ENCODE assay signal across 1 cellular context in the genomic region with DNA sequence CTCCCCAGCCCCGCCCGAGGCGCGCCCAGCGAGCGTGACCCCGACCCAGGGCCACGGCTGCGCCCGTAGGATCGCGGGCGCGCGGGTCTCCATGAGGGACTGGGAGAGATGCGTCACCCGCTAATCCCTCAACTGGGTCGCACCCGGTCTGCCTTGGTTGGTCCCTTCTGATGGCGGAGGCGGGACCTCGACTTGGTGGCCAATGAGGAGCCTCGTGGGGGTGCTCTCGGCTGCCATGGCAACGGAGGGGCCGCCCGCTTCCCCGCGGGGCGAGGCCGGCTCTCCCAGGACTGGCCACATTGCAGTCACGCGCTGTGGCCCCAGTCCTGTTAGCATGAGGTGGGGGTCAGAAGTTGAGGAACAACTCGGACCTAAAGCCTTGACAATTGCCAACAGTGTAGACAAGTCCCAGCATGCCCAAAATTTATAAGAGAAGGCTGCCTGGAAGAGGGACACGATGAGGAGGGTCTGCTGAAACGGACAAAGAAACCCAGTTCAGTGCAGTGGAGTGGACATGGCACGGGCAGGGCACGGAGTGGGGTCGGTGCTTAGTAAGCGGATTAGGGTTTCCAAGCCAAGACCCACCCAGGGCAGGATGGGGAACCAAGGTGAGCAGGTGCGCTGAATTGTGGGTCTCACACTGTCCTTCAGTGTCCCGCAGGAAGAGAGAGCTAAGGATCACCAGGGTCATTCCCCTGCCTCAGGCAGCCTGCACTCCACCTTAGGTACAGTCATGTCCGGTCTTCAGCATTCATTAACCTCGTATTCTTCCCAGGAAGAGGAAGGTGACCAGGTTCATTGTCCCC.
A peak's percentile ranks its signal among the peaks of the same experiment; 100 is the strongest.
TF ChIP-seq lines count a peak whose summit lies in the region.

No MANE protein-coding gene starts in this region.

TF ChIP-seq in IMR-90, 13 proteins besides CTCF, POLR2A, EP300 and RAD21:
- TF ChIP-seq, protein P1, sequence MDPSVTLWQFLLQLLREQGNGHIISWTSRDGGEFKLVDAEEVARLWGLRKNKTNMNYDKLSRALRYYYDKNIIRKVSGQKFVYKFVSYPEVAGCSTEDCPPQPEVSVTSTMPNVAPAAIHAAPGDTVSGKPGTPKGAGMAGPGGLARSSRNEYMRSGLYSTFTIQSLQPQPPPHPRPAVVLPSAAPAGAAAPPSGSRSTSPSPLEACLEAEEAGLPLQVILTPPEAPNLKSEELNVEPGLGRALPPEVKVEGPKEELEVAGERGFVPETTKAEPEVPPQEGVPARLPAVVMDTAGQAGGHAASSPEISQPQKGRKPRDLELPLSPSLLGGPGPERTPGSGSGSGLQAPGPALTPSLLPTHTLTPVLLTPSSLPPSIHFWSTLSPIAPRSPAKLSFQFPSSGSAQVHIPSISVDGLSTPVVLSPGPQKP (IDR thresholded peaks at IDR 0.05; ENCODE audit: borderline replicate concordance, low read depth, low read length) = no peak
- TF ChIP-seq BHLHE40 (IDR thresholded peaks at IDR 0.05; ENCODE audit: low read depth, low read length) (no peak), MXI1 (IDR thresholded peaks at IDR 0.05; ENCODE audit: borderline replicate concordance, low read depth, low read length) (peak; percentile 76; the same call in 1 of the 2 replicates), RCOR1 (IDR thresholded peaks at IDR 0.05; ENCODE audit: insufficient replicate concordance, low read length) (no peak), MAFK (IDR thresholded peaks at IDR 0.05; ENCODE audit: low read depth, low read length) (no peak), MAZ (IDR thresholded peaks at IDR 0.05; ENCODE audit: borderline replicate concordance, low read depth, low read length) (peak; percentile 89), USF2 (IDR thresholded peaks at IDR 0.05; ENCODE audit: low read depth, low read length) (peak; percentile 83)
